Comparison of ENCODE assay signal across 8 cellular contexts in genomic region chr2:219496781-219497494, GRCh38. TPM values are rescaled to one million over a fixed set of nuclear protein-coding genes. Genes with fewer than 3 reads are reported as not detected.
DNase-seq lines count a peak whose midpoint lies in the region; ATAC-seq and TF ChIP-seq lines count a peak whose summit lies in the region.

No MANE protein-coding gene starts in this region.

- peak overlapping the region; percentile 84 for H3K4me3 Mint-ChIP-seq in GM23338
- peak overlapping the region; percentile 83 for H3K4me3 Mint-ChIP-seq in activated CD8-positive, alpha-beta T cell treated with anti-CD3 and anti-CD28 coated beads, Interleukin-2, amount 10 ng/mL, durations not matched to agents 7 days and 5 days

- no peaks in the 10 kb centered on the region for H4K20me1 ChIP-seq in GM23338 (replicated peaks; ENCODE audit: insufficient read depth)

- H3K4me3 ChIP-seq in GM23338 (peak overlapping the region; percentile 58), left ventricle myocardium inferior (peak overlapping the region; percentile 75), rectal smooth muscle tissue (ENCODE audit: low read length) (peak overlapping the region; percentile 75)

- CTCF ChIA-PET in activated CD8-positive, alpha-beta T cell treated with anti-CD3 and anti-CD28 coated beads, Interleukin-2, amount 10 ng/mL, durations not matched to agents 7 days and 5 days (lab: Charles Lee) = interaction anchor here (1.1 to 4.2 kb wide), 4 partner anchors 11 to 44 kb away, joined by 3 to 71 read pairs (median 12); no protein-coding TSS in a partner anchor

- H3K36me3 ChIP-seq in GM23338 (ENCODE audit: insufficient read depth) (no peaks in the 10 kb centered on the region), left ventricle myocardium inferior (peaks cover 6% of the 10 kb centered on the region), rectal smooth muscle tissue (ENCODE audit: control insufficient read depth, insufficient read depth, low read length) (peaks cover 2% of the 10 kb centered on the region)

- POLR2A ChIA-PET in activated CD8-positive, alpha-beta T cell treated with anti-CD3 and anti-CD28 coated beads, Interleukin-2, amount 10 ng/mL, durations not matched to agents 7 days and 5 days (lab: Charles Lee) = interaction anchor here (0.6 to 1.5 kb wide), 3 partner anchors 11 to 18 kb away, joined by 3 to 4 read pairs (median 3); no protein-coding TSS in a partner anchor

- peak overlapping the region; percentile 53 for H3K9ac ChIP-seq in rectal smooth muscle tissue (ENCODE audit: low read length)

- peaks cover 51% of the 10 kb centered on the region for H3K27me3 Mint-ChIP-seq in GM23338 (ENCODE audit: insufficient read depth, low read depth, poor library complexity)
- H3K27me3 Mint-ChIP-seq in activated CD8-positive, alpha-beta T cell treated with anti-CD3 and anti-CD28 coated beads, Interleukin-2, amount 10 ng/mL, durations not matched to agents 7 days and 5 days (ENCODE audit: low read depth) = peaks cover 52% of the 10 kb centered on the region

- no peak overlapping the region for H3K27ac Mint-ChIP-seq in GM23338
- H3K27ac Mint-ChIP-seq in activated CD8-positive, alpha-beta T cell treated with anti-CD3 and anti-CD28 coated beads, Interleukin-2, amount 10 ng/mL, durations not matched to agents 7 days and 5 days = no peak overlapping the region

- H3K9me3 ChIP-seq in left ventricle myocardium inferior (replicated peaks) = no peaks in the 10 kb centered on the region

- H3K36me3 Mint-ChIP-seq in GM23338 (ENCODE audit: low read depth) = no peaks in the 10 kb centered on the region; the same call in 1 of the 3 replicates
- H3K36me3 Mint-ChIP-seq in activated CD8-positive, alpha-beta T cell treated with anti-CD3 and anti-CD28 coated beads, Interleukin-2, amount 10 ng/mL, durations not matched to agents 7 days and 5 days (ENCODE audit: low read depth) = peaks cover 2% of the 10 kb centered on the region

- H3F3A ChIP-seq in GM23338 (replicated peaks; ENCODE audit: low read depth) = peaks cover 17% of the 10 kb centered on the region

- intact Hi-C loops in left ventricle myocardium inferior (cut with micrococcal nuclease) = no loop called here

- ATAC-seq in GM23338 = peak; percentile 3
- ATAC-seq in activated CD8-positive, alpha-beta T cell treated with anti-CD3 and anti-CD28 coated beads, Interleukin-2, amount 10 ng/mL, durations not matched to agents 7 days and 5 days = no peak

- H3K27ac ChIP-seq in GM23338 (ENCODE audit: low read depth) (no peak overlapping the region), left ventricle myocardium inferior (replicated peaks) (peak overlapping the region; percentile 99), rectal smooth muscle tissue (ENCODE audit: low read depth, low read length) (peak overlapping the region; percentile 91)

- H3K9me3 Mint-ChIP-seq in GM23338 = no peaks in the 10 kb centered on the region; the same call in 2 of the 3 replicates
- H3K9me3 Mint-ChIP-seq in activated CD8-positive, alpha-beta T cell treated with anti-CD3 and anti-CD28 coated beads, Interleukin-2, amount 10 ng/mL, durations not matched to agents 7 days and 5 days (ENCODE audit: insufficient read depth) = no peaks in the 10 kb centered on the region

- peak overlapping the region; percentile 92 for H2AFZ ChIP-seq in GM23338

- no peaks in the 10 kb centered on the region for H3K9me2 ChIP-seq in GM23338 (ENCODE audit: insufficient read depth)

- TF ChIP-seq CTCF in GM23338 (conservative IDR thresholded peaks at IDR 0.05; ENCODE audit: low read depth in 2 of 2) = no peak
- no peak for TF ChIP-seq CTCF in left ventricle myocardium inferior (IDR thresholded peaks at IDR 0.05; ENCODE audit: borderline replicate concordance)

- H3K4me1 Mint-ChIP-seq in GM23338 = peaks cover 49% of the 10 kb centered on the region
- peaks cover 43% of the 10 kb centered on the region for H3K4me1 Mint-ChIP-seq in activated CD8-positive, alpha-beta T cell treated with anti-CD3 and anti-CD28 coated beads, Interleukin-2, amount 10 ng/mL, durations not matched to agents 7 days and 5 days (ENCODE audit: low read depth)

- H3K27me3 ChIP-seq in GM23338 (ENCODE audit: insufficient read depth) (peaks cover 48% of the 10 kb centered on the region), left ventricle myocardium inferior (ENCODE audit: low read depth) (peaks cover 40% of the 10 kb centered on the region), rectal smooth muscle tissue (ENCODE audit: control insufficient read depth, insufficient read depth, low read length) (peaks cover 17% of the 10 kb centered on the region)

- H3K4me1 ChIP-seq in GM23338 (ENCODE audit: insufficient read depth) (peaks cover 35% of the 10 kb centered on the region), left ventricle myocardium inferior (peaks cover 55% of the 10 kb centered on the region), rectal smooth muscle tissue (ENCODE audit: control insufficient read depth, insufficient read depth, low read length) (peaks cover 12% of the 10 kb centered on the region)

- peak overlapping the region; percentile 98 for H3K4me2 ChIP-seq in GM23338

- H3K79me2 ChIP-seq in GM23338 (replicated peaks; ENCODE audit: insufficient read depth) = no peaks in the 10 kb centered on the region

- DNase-seq in GM23338 (ENCODE audit: low spot score) (peak; percentile 65), left ventricle myocardium inferior (no peak), globus pallidus (ENCODE audit: low spot score) (no peak), NCI-H226 (no peak), NCI-H524 treated with DMSO at 0.1 percent for 48 hours (lab: John Stamatoyannopoulos, UW) (no peak)
- DNase-seq in activated CD8-positive, alpha-beta T cell treated with anti-CD3 and anti-CD28 coated beads, Interleukin-2, amount 10 ng/mL, durations not matched to agents 7 days and 5 days = no peak
- DNase-seq in stimulated activated CD4-positive, alpha-beta T cell treated with anti-CD3 and anti-CD28 coated beads, Interleukin-4, amount 100 ng/mL, for 4 hours = no peak

TF ChIP-seq in GM23338, 12 proteins besides CTCF, POLR2A, EP300 and RAD21 (continues in another document):
- TF ChIP-seq ETS1 (IDR thresholded peaks at IDR 0.05) (no peak), POLR2AphosphoS5 (IDR thresholded peaks at IDR 0.05; ENCODE audit: low read depth) (no peak), ZNF114 (CRISPR knock-in tag; IDR thresholded peaks at IDR 0.05) (no peak), ZNF331 (CRISPR knock-in tag; IDR thresholded peaks at IDR 0.05; ENCODE audit: low read depth) (no peak)

RNA-seq across cellular contexts. Expression of gene GMPPA, which starts 1.8 kb away (rescaled TPM):
- total RNA-seq in GM23338 (2014; rRNA removed; shearing (Covaris generic)) = 33.8 and 37.3 TPM in 2 replicates
- 25.2 and 27.0 TPM in 2 replicates for polyA plus RNA-seq in GM23338 (2016; fragmentation: Nextera tagmentation; extraction: Ambion mirVana)
- total RNA-seq in activated CD8-positive, alpha-beta T cell treated with anti-CD3 and anti-CD28 coated beads, Interleukin-2, amount 10 ng/mL, durations not matched to agents 7 days and 5 days = 10 to 100 TPM; 37.8 to 41.2 TPM
- 22.0 TPM for total RNA-seq in left ventricle myocardium inferior

RNA-seq across cellular contexts. Expression of gene ASIC4, which starts 17.3 kb away (rescaled TPM):
- total RNA-seq in GM23338 (2014; rRNA removed; shearing (Covaris generic)) = 3.6 TPM in 1 of 2 replicates, not detected in the other
- polyA plus RNA-seq in GM23338 (2016; fragmentation: Nextera tagmentation; extraction: Ambion mirVana) = 0.13 and 0.40 TPM in 2 replicates
- not detected for total RNA-seq in activated CD8-positive, alpha-beta T cell treated with anti-CD3 and anti-CD28 coated beads, Interleukin-2, amount 10 ng/mL, durations not matched to agents 7 days and 5 days
- not detected for total RNA-seq in left ventricle myocardium inferior

RNA-seq across cellular contexts. Expression of gene CHPF, which starts 46.7 kb away (rescaled TPM):
- total RNA-seq in GM23338 (2014; rRNA removed; shearing (Covaris generic)) = 232 and 252 TPM in 2 replicates
- 34.4 and 36.5 TPM in 2 replicates for polyA plus RNA-seq in GM23338 (2016; fragmentation: Nextera tagmentation; extraction: Ambion mirVana)
- 1 to 10 TPM; 7.1 to 7.3 TPM for total RNA-seq in activated CD8-positive, alpha-beta T cell treated with anti-CD3 and anti-CD28 coated beads, Interleukin-2, amount 10 ng/mL, durations not matched to agents 7 days and 5 days
- total RNA-seq in left ventricle myocardium inferior = 104 TPM

RNA-seq across cellular contexts. Expression of gene TMEM198, which starts 46.9 kb away (rescaled TPM):
- total RNA-seq in GM23338 (2014; rRNA removed; shearing (Covaris generic)) = 13.7 and 25.6 TPM in 2 replicates
- 5.6 TPM in 2 replicates for polyA plus RNA-seq in GM23338 (2016; fragmentation: Nextera tagmentation; extraction: Ambion mirVana)
- under 1 TPM; 0.47 to 0.60 TPM for total RNA-seq in activated CD8-positive, alpha-beta T cell treated with anti-CD3 and anti-CD28 coated beads, Interleukin-2, amount 10 ng/mL, durations not matched to agents 7 days and 5 days
- total RNA-seq in left ventricle myocardium inferior = 2.5 TPM

Comparison
In these comparisons a context has a peak if more than half of its experiments do, and no peak if none do; other contexts are left out.
1. RNA of gene CHPF, which starts 46.7 kb away (total RNA-seq): 232 to 252 TPM in GM23338 and 104 TPM in left ventricle myocardium inferior (single experiment); 7.1 to 7.3 TPM in activated CD8-positive, alpha-beta T cell treated with anti-CD3 and anti-CD28 coated beads, Interleukin-2, amount 10 ng/mL, durations not matched to agents 7 days and 5 days; every median in the first group is over 10 times any median in the second.
2. Peak in every context shown above with its lines, with median percentiles within 50 percentile points of each other: H3K4me3 ChIP-seq.